ENCODE assay signal across 10 cellular contexts in the genomic region with DNA sequence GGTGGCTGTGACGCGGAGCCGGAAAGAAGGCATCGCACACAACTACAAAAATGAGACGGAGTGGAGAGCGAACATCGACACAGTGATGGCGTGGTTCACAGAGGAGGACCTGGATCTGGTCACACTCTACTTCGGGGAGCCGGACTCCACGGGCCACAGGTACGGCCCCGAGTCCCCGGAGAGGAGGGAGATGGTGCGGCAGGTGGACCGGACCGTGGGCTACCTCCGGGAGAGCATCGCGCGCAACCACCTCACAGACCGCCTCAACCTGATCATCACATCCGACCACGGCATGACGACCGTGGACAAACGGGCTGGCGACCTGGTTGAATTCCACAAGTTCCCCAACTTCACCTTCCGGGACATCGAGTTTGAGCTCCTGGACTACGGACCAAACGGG. TPM values are rescaled to one million over a fixed set of nuclear protein-coding genes. Genes with fewer than 3 reads are reported as not detected.
"Had no signal": no experiment of that assay in that cellular context is flagged by ENCODE, and none has a peak within 500 bp of the region (broad histone marks: within the 10 kb centered on the region; RNA-seq: fewer than 3 reads in every experiment).

No MANE protein-coding gene starts in this region.

- H3K9me3 Mint-ChIP-seq: H9 had no signal

- H3K27ac Mint-ChIP-seq: H9 had no signal

- H3K27ac ChIP-seq: GM23248, HL-60 had no signal

- ATAC-seq: HepG2, K562 had no signal

- H2AFZ ChIP-seq: GM23248 had no signal

- H3K4me3 Mint-ChIP-seq: H9 had no signal

- H3K9ac ChIP-seq: GM23248 had no signal

- H3K4me3 ChIP-seq: GM23248, K562 had no signal

- DNase-seq: GM23248, GOT3, H9, HCEC 1CT, KG1 had no signal

RNA-seq across cellular contexts. Expression of gene ENPP7, which starts 4.4 kb away (rescaled TPM):
- total RNA-seq: GM23248, H4, H9, HT1080, K562 had no signal
- polyA plus RNA-seq: GM23248, K562 had no signal
